20 cellular contexts compared by ENCODE assay signal in genomic region chr16:27618611-27619380, GRCh38.
A peak's percentile ranks its signal among the peaks of the same experiment; 100 is the strongest.
DNase-seq lines count a peak whose midpoint lies in the region; ATAC-seq and TF ChIP-seq lines count a peak whose summit lies in the region.
"Had no signal": no experiment of that assay in that cellular context is flagged by ENCODE, and none has a peak within 500 bp of the region (broad histone marks: within the 10 kb centered on the region; RNA-seq: fewer than 3 reads in every experiment).

No MANE protein-coding gene starts in this region.

- H3K27ac ChIP-seq in right atrium auricular region (no peak overlapping the region), body of pancreas (peak overlapping the region in 3 of 4 donors; percentile 13 to 68 (median 56))
- H3K27ac ChIP-seq: BLaER1 treated with 17β-estradiol and CSF1 and Interleukin-3, amounts not matched to agents 10 nM and 100 nM; parathyroid adenoma had no signal

- H3K4me1 ChIP-seq in right atrium auricular region (peaks cover 0 to 34% of the 10 kb centered on the region in 2 donors), body of pancreas (peaks cover 24% of the 10 kb centered on the region)

- no peaks in the 10 kb centered on the region for H3K9me3 Mint-ChIP-seq in immature natural killer cell
- H3K9me3 Mint-ChIP-seq: naive thymus-derived CD4-positive, alpha-beta T cell had no signal

- intact Hi-C loops in Right ventricle myocardium superior (cut with DNase I) = no loop called here
- intact Hi-C loops in body of pancreas (cut with DNase I) = no loop called here

- DNase-seq in Right ventricle myocardium superior = no peak
- no peak for DNase-seq in right atrium auricular region (ENCODE audit: low spot score)
- peak in 1 of 4 donors; percentile 23 for DNase-seq in body of pancreas
- peak; percentile 62 for DNase-seq in left kidney (ENCODE audit: low read depth, low spot score)
- no peak for DNase-seq in GM10266 (ENCODE audit: extremely low spot score)
- DNase-seq in NK-92 (lab: John Stamatoyannopoulos, UW; ENCODE audit: unreplicated experiment) = no peak
- DNase-seq in immature natural killer cell = no peak
- DNase-seq in stimulated activated CD4-positive, alpha-beta T cell treated with anti-CD3 and anti-CD28 coated beads, Interleukin-1b, Interleukin-23, amount 100 ng/mL, for 48 hours = no peak
- DNase-seq: activated CD4-positive, alpha-beta T cell treated with anti-CD3 and anti-CD28 coated beads, Interleukin-2, amount 10 ng/mL, durations not matched to agents 7 days and 5 days; activated CD8-positive, alpha-beta memory T cell treated with anti-CD3 and anti-CD28 coated beads, Interleukin-2, amount 50 U/mL, for 48 hours; activated effector memory CD4-positive, alpha-beta T cell treated with anti-CD3 and anti-CD28 coated beads, Interleukin-2, amount 50 U/mL, for 16 hours; effector CD4-positive, alpha-beta T cell; esophagus squamous epithelium; GOT3; Kasumi-1; naive thymus-derived CD4-positive, alpha-beta T cell; small intestine had no signal

- TF ChIP-seq CTCF in right atrium auricular region (IDR thresholded peaks at IDR 0.05) = no peak
- no peak for TF ChIP-seq CTCF in body of pancreas (IDR thresholded peaks at IDR 0.05)
- TF ChIP-seq CTCF in GM10266 (IDR thresholded peaks at IDR 0.05; ENCODE audit: control insufficient read depth, insufficient read depth, low read depth, missing control alignments) = no peak

- no peak overlapping the region for H3K27ac Mint-ChIP-seq in immature natural killer cell
- H3K27ac Mint-ChIP-seq: activated CD4-positive, alpha-beta T cell treated with anti-CD3 and anti-CD28 coated beads, Interleukin-2, amount 10 ng/mL, durations not matched to agents 7 days and 5 days had no signal

- H3K36me3 Mint-ChIP-seq in immature natural killer cell = peaks cover 4 to 25% (median 8%) of the 10 kb centered on the region in 3 donors

- peaks cover 0 to 2% (median 0%) of the 10 kb centered on the region in 3 donors for H3K27me3 Mint-ChIP-seq in immature natural killer cell (ENCODE audit: low read depth in 3 of 3)
- H3K27me3 Mint-ChIP-seq: activated CD4-positive, alpha-beta T cell treated with anti-CD3 and anti-CD28 coated beads, Interleukin-2, amount 10 ng/mL, durations not matched to agents 7 days and 5 days; naive thymus-derived CD4-positive, alpha-beta T cell had no signal

- WGBS in body of pancreas, 2 donors = 37 to 39% methylated on average over 7 of the region's 7 CpGs

- H3K36me3 ChIP-seq in right atrium auricular region = no peaks in the 10 kb centered on the region
- no peaks in the 10 kb centered on the region for H3K36me3 ChIP-seq in body of pancreas (replicated peaks in 1 of 2; ENCODE audit: insufficient read depth in 1 of 2, low read depth in 2 of 2)

- H3K4me3 Mint-ChIP-seq in immature natural killer cell = no peak overlapping the region
- H3K4me3 Mint-ChIP-seq: activated CD4-positive, alpha-beta T cell treated with anti-CD3 and anti-CD28 coated beads, Interleukin-2, amount 10 ng/mL, durations not matched to agents 7 days and 5 days; naive thymus-derived CD4-positive, alpha-beta T cell had no signal

- H3K4me3 ChIP-seq in right atrium auricular region (no peak overlapping the region), body of pancreas (no peak overlapping the region)
- H3K4me3 ChIP-seq: BLaER1 treated with 17β-estradiol and CSF1 and Interleukin-3, amounts not matched to agents 10 nM and 100 nM; esophagus squamous epithelium; lung had no signal

- H3K9me3 ChIP-seq in right atrium auricular region (peaks cover 0 to 4% of the 10 kb centered on the region in 2 donors), body of pancreas (no peaks in the 10 kb centered on the region)
- H3K9me3 ChIP-seq: esophagus squamous epithelium had no signal

- ATAC-seq in Right ventricle myocardium superior (ENCODE audit: poor library complexity) (peak; percentile 89), body of pancreas (peak; percentile 28)
- ATAC-seq: naive thymus-derived CD4-positive, alpha-beta T cell had no signal

- H3K27me3 ChIP-seq in right atrium auricular region (no peaks in the 10 kb centered on the region), body of pancreas (no peaks in the 10 kb centered on the region)
- H3K27me3 ChIP-seq: BLaER1 treated with 17β-estradiol and CSF1 and Interleukin-3, amounts not matched to agents 10 nM and 100 nM; esophagus squamous epithelium had no signal

- TF ChIP-seq POLR2A in body of pancreas (IDR thresholded peaks at IDR 0.05) = no peak

- H3K4me1 Mint-ChIP-seq in immature natural killer cell = no peaks in the 10 kb centered on the region
- H3K4me1 Mint-ChIP-seq: activated CD4-positive, alpha-beta T cell treated with anti-CD3 and anti-CD28 coated beads, Interleukin-2, amount 10 ng/mL, durations not matched to agents 7 days and 5 days had no signal

Comparison
In these comparisons a context has a peak if more than half of its experiments do, and no peak if none do; other contexts are left out.
1. H3K27ac ChIP-seq: peak in body of pancreas (3 of 4); none in right atrium auricular region (0 of 2).